Comparison of ENCODE assay signal across 1 cellular context in the genomic region with DNA sequence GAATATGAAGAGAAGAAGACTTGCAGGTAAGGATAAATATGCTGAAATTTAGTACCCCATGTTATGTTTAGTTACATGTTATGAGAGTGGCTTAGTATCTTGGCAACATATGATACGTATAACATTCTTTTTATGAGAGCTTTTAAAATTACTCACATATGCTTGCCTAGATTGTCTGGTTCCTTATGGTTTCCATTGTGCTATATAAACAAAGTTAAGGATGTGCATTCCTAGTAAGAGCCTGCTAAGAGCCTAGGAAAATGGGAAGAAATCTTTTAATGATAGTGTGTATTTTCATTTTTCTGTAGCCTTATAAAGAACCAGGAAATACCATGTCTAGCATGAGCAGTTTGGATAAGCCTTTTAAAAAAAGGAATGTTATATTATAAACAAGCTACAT.
TF ChIP-seq lines count a peak whose summit lies in the region.

No MANE protein-coding gene starts in this region.

TF ChIP-seq in IMR-90, 13 proteins besides CTCF, POLR2A, EP300 and RAD21:
- TF ChIP-seq, protein P1, sequence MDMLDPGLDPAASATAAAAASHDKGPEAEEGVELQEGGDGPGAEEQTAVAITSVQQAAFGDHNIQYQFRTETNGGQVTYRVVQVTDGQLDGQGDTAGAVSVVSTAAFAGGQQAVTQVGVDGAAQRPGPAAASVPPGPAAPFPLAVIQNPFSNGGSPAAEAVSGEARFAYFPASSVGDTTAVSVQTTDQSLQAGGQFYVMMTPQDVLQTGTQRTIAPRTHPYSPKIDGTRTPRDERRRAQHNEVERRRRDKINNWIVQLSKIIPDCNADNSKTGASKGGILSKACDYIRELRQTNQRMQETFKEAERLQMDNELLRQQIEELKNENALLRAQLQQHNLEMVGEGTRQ (IDR thresholded peaks at IDR 0.05; ENCODE audit: low read depth, low read length), result no peak
- TF ChIP-seq RCOR1 (IDR thresholded peaks at IDR 0.05; ENCODE audit: insufficient replicate concordance, low read length), result peak; percentile 11
- TF ChIP-seq NFE2L2 (IDR thresholded peaks at IDR 0.05; ENCODE audit: low read depth, low read length), result no peak
- TF ChIP-seq, protein P2, sequence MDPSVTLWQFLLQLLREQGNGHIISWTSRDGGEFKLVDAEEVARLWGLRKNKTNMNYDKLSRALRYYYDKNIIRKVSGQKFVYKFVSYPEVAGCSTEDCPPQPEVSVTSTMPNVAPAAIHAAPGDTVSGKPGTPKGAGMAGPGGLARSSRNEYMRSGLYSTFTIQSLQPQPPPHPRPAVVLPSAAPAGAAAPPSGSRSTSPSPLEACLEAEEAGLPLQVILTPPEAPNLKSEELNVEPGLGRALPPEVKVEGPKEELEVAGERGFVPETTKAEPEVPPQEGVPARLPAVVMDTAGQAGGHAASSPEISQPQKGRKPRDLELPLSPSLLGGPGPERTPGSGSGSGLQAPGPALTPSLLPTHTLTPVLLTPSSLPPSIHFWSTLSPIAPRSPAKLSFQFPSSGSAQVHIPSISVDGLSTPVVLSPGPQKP (IDR thresholded peaks at IDR 0.05; ENCODE audit: borderline replicate concordance, low read depth, low read length), result no peak
